In the genomic region with DNA sequence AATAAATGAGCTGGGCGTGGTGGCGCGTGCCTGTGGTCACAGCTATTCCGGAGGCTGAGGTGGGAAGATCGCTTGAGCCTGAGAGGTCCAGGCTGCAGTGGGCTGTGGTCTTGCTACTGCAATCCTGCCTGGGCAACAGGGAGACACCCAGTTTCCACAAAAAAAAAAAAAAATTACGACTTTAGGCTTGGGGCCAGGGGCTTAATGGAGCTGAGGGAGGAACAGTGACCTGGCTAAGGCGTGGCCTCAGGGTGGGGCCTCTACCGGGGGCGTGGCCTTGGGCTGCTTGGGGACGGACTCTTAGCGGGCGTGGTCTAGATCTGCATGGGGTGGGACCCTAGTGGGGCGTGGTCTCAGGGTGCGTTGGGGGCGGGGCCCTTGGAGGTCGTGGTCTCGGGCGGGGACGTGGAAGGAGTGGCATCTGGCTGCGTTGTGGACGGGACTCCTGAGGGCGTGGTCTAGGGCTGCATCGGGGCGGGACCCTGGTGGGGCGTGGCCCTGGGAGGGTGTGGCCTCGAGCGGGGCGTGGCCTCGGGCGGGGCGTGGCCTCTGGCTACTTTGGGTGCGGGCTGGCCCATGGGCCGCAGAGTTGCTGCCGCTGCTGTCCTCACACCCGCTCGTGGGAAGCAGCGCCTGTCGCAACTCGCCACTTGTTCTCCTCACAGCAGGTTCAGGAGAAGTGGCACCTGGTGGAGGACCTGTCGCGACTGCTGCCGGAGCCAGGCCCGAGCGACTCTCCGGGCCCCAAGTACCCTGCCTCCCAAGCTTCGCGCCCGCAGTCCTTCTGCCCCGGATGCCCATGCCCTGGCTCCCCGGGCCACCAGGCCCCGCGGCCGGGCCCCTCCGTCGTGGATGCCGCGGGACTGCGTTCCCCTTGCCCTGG, we compare ENCODE assay signal across 9 cellular contexts. TPM values are rescaled to one million over a fixed set of nuclear protein-coding genes. Genes with fewer than 3 reads are reported as not detected.
DNase-seq lines count a peak whose midpoint lies in the region; ATAC-seq and TF ChIP-seq lines count a peak whose summit lies in the region.
"Had no signal": no experiment of that assay in that cellular context is flagged by ENCODE, and none has a peak within 500 bp of the region (broad histone marks: within the 10 kb centered on the region; RNA-seq: fewer than 3 reads in every experiment).

No MANE protein-coding gene starts in this region.

- H3K79me1 ChIP-seq in trophoblast cell (ENCODE audit: low read length): no peaks in the 10 kb centered on the region

- no peak overlapping the region for H2BK12ac ChIP-seq in trophoblast cell (ENCODE audit: low read length)

- H3K4me3 ChIP-seq in DOHH2 (ENCODE audit: low read length) (no peak overlapping the region), HUES6 (ENCODE audit: low read depth, low read length) (peak overlapping the region; percentile 58), PC-3 (ENCODE audit: low read length) (peak overlapping the region; percentile 64), fibroblast of pulmonary artery (replicated peaks; ENCODE audit: low read depth, low read length) (no peak overlapping the region), trophoblast cell (ENCODE audit: low read depth, low read length) (no peak overlapping the region), upper lobe of right lung (peak overlapping the region; percentile 8)
- H3K4me3 ChIP-seq: dorsolateral prefrontal cortex had no signal

- H4K12ac ChIP-seq in trophoblast cell (ENCODE audit: low read depth, low read length): no peak overlapping the region

- H3K23ac ChIP-seq in trophoblast cell (ENCODE audit: low read length): no peak overlapping the region

- no peak overlapping the region for H3K18ac ChIP-seq in trophoblast cell (ENCODE audit: low read length)

- peak; percentile 76 for ATAC-seq in GM21529 (IDR thresholded peaks at IDR 0.05; ENCODE audit: unreplicated experiment)
- ATAC-seq in PC-3: peak; percentile 76
- ATAC-seq in upper lobe of right lung: peak; percentile 91

- H2BK5ac ChIP-seq in trophoblast cell (ENCODE audit: low read depth, low read length, poor library complexity): no peak overlapping the region

- H3K9me2 ChIP-seq in DOHH2 (replicated peaks; ENCODE audit: control insufficient read depth, low read length) (no peaks in the 10 kb centered on the region), PC-3 (replicated peaks; ENCODE audit: low read length) (no peaks in the 10 kb centered on the region)

- H4K20me1 ChIP-seq in DOHH2 (ENCODE audit: control insufficient read depth, insufficient read depth, low read depth, low read length) (no peaks in the 10 kb centered on the region), PC-3 (ENCODE audit: low read length) (no peaks in the 10 kb centered on the region)

- H3K9me3 ChIP-seq in DOHH2 (ENCODE audit: control insufficient read depth, insufficient read depth, low read length): no peaks in the 10 kb centered on the region
- no peaks in the 10 kb centered on the region for H3K9me3 ChIP-seq in HUES6 (ENCODE audit: control insufficient read depth, insufficient read depth, low read depth, low read length)
- H3K9me3 ChIP-seq in PC-3 (ENCODE audit: low read length): no peaks in the 10 kb centered on the region
- peaks cover 4% of the 10 kb centered on the region for H3K9me3 ChIP-seq in trophoblast cell (ENCODE audit: insufficient read depth, low read depth, low read length)
- H3K9me3 ChIP-seq in upper lobe of right lung: no peaks in the 10 kb centered on the region

- WGBS in trophoblast cell (ENCODE audit: extremely low coverage, insufficient coverage, insufficient read length): no CpG with 5 or more reads among the region's 58 CpGs

- H3K4me1 ChIP-seq in DOHH2 (ENCODE audit: control insufficient read depth, low read length) (peaks cover 48% of the 10 kb centered on the region), HUES6 (ENCODE audit: control insufficient read depth, insufficient read depth, low read length) (peaks cover 21% of the 10 kb centered on the region), PC-3 (ENCODE audit: insufficient read depth, low read length) (peaks cover 48% of the 10 kb centered on the region), trophoblast cell (ENCODE audit: control insufficient read depth in 1 of 2, insufficient read depth in 2 of 2, low read length in 2 of 2) (no peaks in the 10 kb centered on the region), upper lobe of right lung (peaks cover 48% of the 10 kb centered on the region)

- no peak overlapping the region for H2BK120ac ChIP-seq in trophoblast cell (ENCODE audit: insufficient read depth, low read length, poor library complexity)

- H3K14ac ChIP-seq in trophoblast cell (ENCODE audit: low read length): no peak overlapping the region

- POLR2A ChIA-PET in PC-3 (lab: Charles Lee; ENCODE audit: unreplicated experiment): interaction anchor here (0.6 to 0.8 kb wide), 6 partner anchors 9 to 290 kb away, joined by 3 to 27 read pairs (median 4); a partner anchor contains a TSS

- no TSS peak for BruUV-seq in PC-3 (replicated peaks; lab: Mats Ljungman, UMichigan)

- peaks cover 13% of the 10 kb centered on the region for H3F3A ChIP-seq in DOHH2 (ENCODE audit: control insufficient read depth, insufficient read depth)
- H3F3A ChIP-seq in PC-3 (ENCODE audit: low read length, unreplicated experiment): no peaks in the 10 kb centered on the region

- H3K4ac ChIP-seq in trophoblast cell (ENCODE audit: low read depth, low read length): no peak overlapping the region

- intact Hi-C loops in PC-3 (cut with micrococcal nuclease) (loop anchor here (1.0 to 2.0 kb wide), 2 partner anchors 28 to 47 kb away; a partner anchor contains a TSS), upper lobe of right lung (cut with DNase I) (no loop called here)

- H3K36me3 ChIP-seq in DOHH2 (ENCODE audit: control insufficient read depth, low read length) (peaks cover 52% of the 10 kb centered on the region), HUES6 (ENCODE audit: control insufficient read depth, insufficient read depth, low read length) (no peaks in the 10 kb centered on the region), PC-3 (ENCODE audit: low read depth, low read length) (no peaks in the 10 kb centered on the region), trophoblast cell (ENCODE audit: control insufficient read depth in 1 of 2, insufficient read depth in 2 of 2, low read length in 2 of 2) (no peaks in the 10 kb centered on the region), upper lobe of right lung (no peaks in the 10 kb centered on the region)

- no peaks in the 10 kb centered on the region for H3K79me2 ChIP-seq in DOHH2 (ENCODE audit: control insufficient read depth, low read length)
- H3K79me2 ChIP-seq in PC-3 (ENCODE audit: low read length): no peaks in the 10 kb centered on the region
- no peaks in the 10 kb centered on the region for H3K79me2 ChIP-seq in trophoblast cell (ENCODE audit: control insufficient read depth, insufficient read depth, low read length, poor library complexity)

- H2AFZ ChIP-seq in PC-3 (ENCODE audit: low read length) (peak overlapping the region; percentile 65), trophoblast cell (ENCODE audit: insufficient read depth, low read length, poor library complexity) (no peak overlapping the region)

- no peak overlapping the region for H4K8ac ChIP-seq in trophoblast cell (ENCODE audit: low read depth, low read length)

- no peak overlapping the region for H2AK5ac ChIP-seq in trophoblast cell (ENCODE audit: low read length)

- CTCF ChIA-PET in PC-3 (lab: Charles Lee): interaction anchor here (0.6 to 0.8 kb wide), 5 partner anchors 13 to 207 kb away, joined by 3 to 6 read pairs (median 4); no protein-coding TSS in a partner anchor

- no peak for TF ChIP-seq CTCF in DOHH2 (IDR thresholded peaks at IDR 0.05; ENCODE audit: low read depth, low read length, poor library complexity, severe bottlenecking)
- no peak for TF ChIP-seq CTCF in PC-3 (conservative IDR thresholded peaks at IDR 0.05; ENCODE audit: low read depth, low read length)
- TF ChIP-seq CTCF in fibroblast of pulmonary artery (IDR thresholded peaks at IDR 0.05; ENCODE audit: low read length, missing control alignments): no peak
- TF ChIP-seq CTCF in upper lobe of right lung (IDR thresholded peaks at IDR 0.05): no peak

- H4K91ac ChIP-seq in trophoblast cell (ENCODE audit: low read depth, low read length): no peak overlapping the region

- DNase-seq in PC-3 (peak; percentile 100), activated T-cell treated with anti-CD3 and anti-CD28 coated beads for 1 hour (ENCODE audit: low read depth) (peak; percentile 85), fibroblast of pulmonary artery (ENCODE audit: low read depth) (peak; percentile 57), trophoblast cell (peak; percentile 88 to 91), upper lobe of right lung (peak; percentile 99)

- H3K27me3 ChIP-seq in DOHH2 (ENCODE audit: control insufficient read depth, low read length) (no peaks in the 10 kb centered on the region), HUES6 (ENCODE audit: control insufficient read depth, insufficient read depth, low read length) (no peaks in the 10 kb centered on the region), PC-3 (ENCODE audit: low read length) (no peaks in the 10 kb centered on the region), trophoblast cell (ENCODE audit: insufficient read depth, low read length) (no peaks in the 10 kb centered on the region), upper lobe of right lung (no peaks in the 10 kb centered on the region)
- H3K27me3 ChIP-seq: dorsolateral prefrontal cortex had no signal

- H3K27ac ChIP-seq in DOHH2 (ENCODE audit: low read depth, low read length) (no peak overlapping the region), HUES6 (ENCODE audit: low read depth, low read length) (no peak overlapping the region), PC-3 (ENCODE audit: low read length) (peak overlapping the region; percentile 95), trophoblast cell (ENCODE audit: low read depth, low read length) (no peak overlapping the region), upper lobe of right lung (peak overlapping the region; percentile 47)
- H3K27ac ChIP-seq: dorsolateral prefrontal cortex had no signal

- H3K9ac ChIP-seq in HUES6 (ENCODE audit: low read length) (peak overlapping the region; percentile 18), PC-3 (ENCODE audit: low read length) (peak overlapping the region; percentile 72), trophoblast cell (ENCODE audit: low read length) (no peak overlapping the region)

- H3K4me2 ChIP-seq in DOHH2 (ENCODE audit: low read length) (peak overlapping the region; percentile 30; the same call in 1 of the 2 replicates), PC-3 (ENCODE audit: low read length) (peak overlapping the region; percentile 79), trophoblast cell (ENCODE audit: low read length) (no peak overlapping the region)

RNA-seq across cellular contexts. Expression of a gene that starts 5.8 kb away (rescaled TPM):
- total RNA-seq in PC-3 (2014; rRNA removed) (3.2 TPM in 1 of 2 replicates, not detected in the other), upper lobe of right lung (not detected)
- polyA plus RNA-seq in trophoblast cell (2013): not detected in 2 replicates

RNA-seq across cellular contexts. Expression of a gene that starts 9.8 kb away (rescaled TPM):
- total RNA-seq in PC-3 (2014; rRNA removed) (4.6 and 5.3 TPM in 2 replicates), upper lobe of right lung (26.6 TPM)
- polyA plus RNA-seq in trophoblast cell (2013): 0.26 and 0.70 TPM in 2 replicates

RNA-seq across cellular contexts. Expression of a gene that starts 11.9 kb away (rescaled TPM):
- total RNA-seq in PC-3 (2014; rRNA removed): 97.3 and 138 TPM in 2 replicates
- polyA plus RNA-seq in trophoblast cell (2013): 36.7 and 38.3 TPM in 2 replicates
- 176 TPM for total RNA-seq in upper lobe of right lung

RNA-seq across cellular contexts. Expression of a gene that starts 28.0 kb away (rescaled TPM):
- total RNA-seq in PC-3 (2014; rRNA removed) (213 and 220 TPM in 2 replicates), upper lobe of right lung (206 TPM)
- 30.3 and 34.2 TPM in 2 replicates for polyA plus RNA-seq in trophoblast cell (2013)

RNA-seq across cellular contexts. Expression of a gene that starts 46.4 kb away (rescaled TPM):
- total RNA-seq in PC-3 (2014; rRNA removed): 340 and 430 TPM in 2 replicates
- polyA plus RNA-seq in trophoblast cell (2013): 55.5 and 56.1 TPM in 2 replicates
- 3.3 TPM for total RNA-seq in upper lobe of right lung

Comparison
In these comparisons a context has a peak if more than half of its experiments do, and no peak if none do; other contexts are left out.
1. H3K27ac ChIP-seq: peak in PC-3 (single experiment) and upper lobe of right lung (single experiment); none in DOHH2 (single experiment), HUES6 (single experiment) and trophoblast cell (single experiment).
2. H3K4me3 ChIP-seq: peak in HUES6 (single experiment), PC-3 (single experiment) and upper lobe of right lung (single experiment); none in DOHH2 (single experiment), fibroblast of pulmonary artery (single experiment) and trophoblast cell (single experiment).
3. Peak in every context shown above with its lines, with median percentiles within 50 percentile points of each other: ATAC-seq and DNase-seq.